Comparison of ENCODE assay signal across 1 cellular context in the genomic region with DNA sequence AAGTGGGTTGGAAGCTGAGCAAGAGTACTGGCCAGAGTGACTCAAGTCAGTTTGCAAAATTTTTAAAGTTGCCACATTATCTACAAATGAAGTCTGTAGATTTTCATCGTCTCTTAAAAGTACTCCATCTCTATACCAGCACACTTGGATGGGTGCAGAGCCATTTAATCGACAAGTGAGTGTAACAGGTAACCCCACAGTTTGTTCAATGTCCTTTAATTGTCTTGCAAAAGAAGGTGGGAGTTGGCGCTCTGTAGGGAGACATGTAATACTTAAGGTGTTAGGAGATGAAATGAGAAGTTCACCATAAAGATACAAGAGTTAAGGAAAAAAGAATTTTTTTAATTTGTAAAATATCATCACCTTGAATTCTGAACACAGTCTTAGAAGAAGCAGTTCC.
TF ChIP-seq lines count a peak whose summit lies in the region.

No MANE protein-coding gene starts in this region.

TF ChIP-seq in WTC11, 78 proteins besides CTCF, POLR2A, EP300 and RAD21 (continued from another document):
- TF ChIP-seq, protein P1, sequence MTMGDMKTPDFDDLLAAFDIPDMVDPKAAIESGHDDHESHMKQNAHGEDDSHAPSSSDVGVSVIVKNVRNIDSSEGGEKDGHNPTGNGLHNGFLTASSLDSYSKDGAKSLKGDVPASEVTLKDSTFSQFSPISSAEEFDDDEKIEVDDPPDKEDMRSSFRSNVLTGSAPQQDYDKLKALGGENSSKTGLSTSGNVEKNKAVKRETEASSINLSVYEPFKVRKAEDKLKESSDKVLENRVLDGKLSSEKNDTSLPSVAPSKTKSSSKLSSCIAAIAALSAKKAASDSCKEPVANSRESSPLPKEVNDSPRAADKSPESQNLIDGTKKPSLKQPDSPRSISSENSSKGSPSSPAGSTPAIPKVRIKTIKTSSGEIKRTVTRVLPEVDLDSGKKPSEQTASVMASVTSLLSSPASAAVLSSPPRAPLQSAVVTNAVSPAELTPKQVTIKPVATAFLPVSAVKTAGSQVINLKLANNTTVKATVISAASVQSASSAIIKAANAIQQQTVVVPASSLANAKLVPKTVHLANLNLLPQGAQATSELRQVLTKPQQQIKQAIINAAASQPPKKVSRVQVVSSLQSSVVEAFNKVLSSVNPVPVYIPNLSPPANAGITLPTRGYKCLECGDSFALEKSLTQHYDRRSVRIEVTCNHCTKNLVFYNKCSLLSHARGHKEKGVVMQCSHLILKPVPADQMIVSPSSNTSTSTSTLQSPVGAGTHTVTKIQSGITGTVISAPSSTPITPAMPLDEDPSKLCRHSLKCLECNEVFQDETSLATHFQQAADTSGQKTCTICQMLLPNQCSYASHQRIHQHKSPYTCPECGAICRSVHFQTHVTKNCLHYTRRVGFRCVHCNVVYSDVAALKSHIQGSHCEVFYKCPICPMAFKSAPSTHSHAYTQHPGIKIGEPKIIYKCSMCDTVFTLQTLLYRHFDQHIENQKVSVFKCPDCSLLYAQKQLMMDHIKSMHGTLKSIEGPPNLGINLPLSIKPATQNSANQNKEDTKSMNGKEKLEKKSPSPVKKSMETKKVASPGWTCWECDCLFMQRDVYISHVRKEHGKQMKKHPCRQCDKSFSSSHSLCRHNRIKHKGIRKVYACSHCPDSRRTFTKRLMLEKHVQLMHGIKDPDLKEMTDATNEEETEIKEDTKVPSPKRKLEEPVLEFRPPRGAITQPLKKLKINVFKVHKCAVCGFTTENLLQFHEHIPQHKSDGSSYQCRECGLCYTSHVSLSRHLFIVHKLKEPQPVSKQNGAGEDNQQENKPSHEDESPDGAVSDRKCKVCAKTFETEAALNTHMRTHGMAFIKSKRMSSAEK (CRISPR knock-in tag; IDR thresholded peaks at IDR 0.05; ENCODE audit: borderline replicate concordance): no peak
- TF ChIP-seq, protein P2, sequence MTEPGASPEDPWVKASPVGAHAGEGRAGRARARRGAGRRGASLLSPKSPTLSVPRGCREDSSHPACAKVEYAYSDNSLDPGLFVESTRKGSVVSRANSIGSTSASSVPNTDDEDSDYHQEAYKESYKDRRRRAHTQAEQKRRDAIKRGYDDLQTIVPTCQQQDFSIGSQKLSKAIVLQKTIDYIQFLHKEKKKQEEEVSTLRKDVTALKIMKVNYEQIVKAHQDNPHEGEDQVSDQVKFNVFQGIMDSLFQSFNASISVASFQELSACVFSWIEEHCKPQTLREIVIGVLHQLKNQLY (CRISPR knock-in tag; IDR thresholded peaks at IDR 0.05): no peak
- TF ChIP-seq, protein P3, sequence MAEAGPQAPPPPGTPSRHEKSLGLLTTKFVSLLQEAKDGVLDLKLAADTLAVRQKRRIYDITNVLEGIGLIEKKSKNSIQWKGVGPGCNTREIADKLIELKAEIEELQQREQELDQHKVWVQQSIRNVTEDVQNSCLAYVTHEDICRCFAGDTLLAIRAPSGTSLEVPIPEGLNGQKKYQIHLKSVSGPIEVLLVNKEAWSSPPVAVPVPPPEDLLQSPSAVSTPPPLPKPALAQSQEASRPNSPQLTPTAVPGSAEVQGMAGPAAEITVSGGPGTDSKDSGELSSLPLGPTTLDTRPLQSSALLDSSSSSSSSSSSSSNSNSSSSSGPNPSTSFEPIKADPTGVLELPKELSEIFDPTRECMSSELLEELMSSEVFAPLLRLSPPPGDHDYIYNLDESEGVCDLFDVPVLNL (CRISPR knock-in tag; IDR thresholded peaks at IDR 0.05; ENCODE audit: borderline replicate concordance, low read depth): no peak
- TF ChIP-seq HMGA2 (CRISPR knock-in tag; IDR thresholded peaks at IDR 0.05): no peak
- TF ChIP-seq, protein P4, sequence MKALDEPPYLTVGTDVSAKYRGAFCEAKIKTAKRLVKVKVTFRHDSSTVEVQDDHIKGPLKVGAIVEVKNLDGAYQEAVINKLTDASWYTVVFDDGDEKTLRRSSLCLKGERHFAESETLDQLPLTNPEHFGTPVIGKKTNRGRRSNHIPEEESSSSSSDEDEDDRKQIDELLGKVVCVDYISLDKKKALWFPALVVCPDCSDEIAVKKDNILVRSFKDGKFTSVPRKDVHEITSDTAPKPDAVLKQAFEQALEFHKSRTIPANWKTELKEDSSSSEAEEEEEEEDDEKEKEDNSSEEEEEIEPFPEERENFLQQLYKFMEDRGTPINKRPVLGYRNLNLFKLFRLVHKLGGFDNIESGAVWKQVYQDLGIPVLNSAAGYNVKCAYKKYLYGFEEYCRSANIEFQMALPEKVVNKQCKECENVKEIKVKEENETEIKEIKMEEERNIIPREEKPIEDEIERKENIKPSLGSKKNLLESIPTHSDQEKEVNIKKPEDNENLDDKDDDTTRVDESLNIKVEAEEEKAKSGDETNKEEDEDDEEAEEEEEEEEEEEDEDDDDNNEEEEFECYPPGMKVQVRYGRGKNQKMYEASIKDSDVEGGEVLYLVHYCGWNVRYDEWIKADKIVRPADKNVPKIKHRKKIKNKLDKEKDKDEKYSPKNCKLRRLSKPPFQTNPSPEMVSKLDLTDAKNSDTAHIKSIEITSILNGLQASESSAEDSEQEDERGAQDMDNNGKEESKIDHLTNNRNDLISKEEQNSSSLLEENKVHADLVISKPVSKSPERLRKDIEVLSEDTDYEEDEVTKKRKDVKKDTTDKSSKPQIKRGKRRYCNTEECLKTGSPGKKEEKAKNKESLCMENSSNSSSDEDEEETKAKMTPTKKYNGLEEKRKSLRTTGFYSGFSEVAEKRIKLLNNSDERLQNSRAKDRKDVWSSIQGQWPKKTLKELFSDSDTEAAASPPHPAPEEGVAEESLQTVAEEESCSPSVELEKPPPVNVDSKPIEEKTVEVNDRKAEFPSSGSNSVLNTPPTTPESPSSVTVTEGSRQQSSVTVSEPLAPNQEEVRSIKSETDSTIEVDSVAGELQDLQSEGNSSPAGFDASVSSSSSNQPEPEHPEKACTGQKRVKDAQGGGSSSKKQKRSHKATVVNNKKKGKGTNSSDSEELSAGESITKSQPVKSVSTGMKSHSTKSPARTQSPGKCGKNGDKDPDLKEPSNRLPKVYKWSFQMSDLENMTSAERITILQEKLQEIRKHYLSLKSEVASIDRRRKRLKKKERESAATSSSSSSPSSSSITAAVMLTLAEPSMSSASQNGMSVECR (CRISPR knock-in tag; IDR thresholded peaks at IDR 0.05; ENCODE audit: borderline replicate concordance): no peak
